ENCODE assay signal across 22 cellular contexts in genomic region chr4:153267915-153268694, GRCh38.
A peak's percentile ranks its signal among the peaks of the same experiment; 100 is the strongest.
DNase-seq lines count a peak whose midpoint lies in the region; ATAC-seq and TF ChIP-seq lines count a peak whose summit lies in the region.
"Had no signal": no experiment of that assay in that cellular context is flagged by ENCODE, and none has a peak within 500 bp of the region (broad histone marks: within the 10 kb centered on the region; RNA-seq: fewer than 3 reads in every experiment).

No MANE protein-coding gene starts in this region.

- intact Hi-C loops in A673 (cut with micrococcal nuclease; ENCODE audit: unreplicated experiment) = no loop called here
- intact Hi-C loops in dorsolateral prefrontal cortex (cut with DNase I) = no loop called here

- BruUV-seq in A673 (replicated peaks; lab: Mats Ljungman, UMichigan) = no TSS peak

- H2AK5ac ChIP-seq in mesendoderm (ENCODE audit: low read length) = no peak overlapping the region

- H2BK15ac ChIP-seq in mesendoderm (replicated peaks; ENCODE audit: low read depth) = no peak overlapping the region

- no peaks in the 10 kb centered on the region for H3K9me2 ChIP-seq in MM.1S (replicated peaks; ENCODE audit: insufficient read depth, low read length)

- no peak overlapping the region for H3K4me2 ChIP-seq in MM.1S (ENCODE audit: low read depth, low read length)
- H3K4me2 ChIP-seq in mesendoderm (ENCODE audit: low read length) = no peak overlapping the region
- H3K4me2 ChIP-seq: A549 had no signal

- DNase-seq in A673 (ENCODE audit: low spot score) (no peak), MM.1S (no peak), dorsolateral prefrontal cortex (no peak), brain microvascular endothelial cell (no peak), mesendoderm (no peak)
- DNase-seq in activated CD4-positive, alpha-beta T cell treated with anti-CD3 and anti-CD28 coated beads, Interleukin-2, amount 50 U/mL, for 1 hour = no peak
- DNase-seq: activated CD4-positive, alpha-beta T cell treated with anti-CD3 and anti-CD28 coated beads for 48 hours; amygdala; C1 segment of cervical spinal cord; DMS53; effector memory CD8-positive, alpha-beta T cell; NCI-H1694 treated with DMSO at 0.1 percent for 48 hours; NCI-H345; NK-92 treated with Interleukin-12 subunit alpha and Interleukin-12 subunit beta, amount 100 ng/mL, for 24 hours; RPMI8226; stimulated activated CD4-positive, alpha-beta T cell treated with anti-CD3 and anti-CD28 coated beads, Interleukin-4, amount 100 ng/mL, for 1 hour; stimulated activated naive CD8-positive, alpha-beta T cell treated with anti-CD3 and anti-CD28 coated beads, Interleukin-15, amount 100 ng/mL, for 72 hours; uterus had no signal

- H4K5ac ChIP-seq in mesendoderm (ENCODE audit: low read length) = no peak overlapping the region

- no peaks in the 10 kb centered on the region for H3F3A ChIP-seq in MM.1S (ENCODE audit: insufficient read depth, low read length)

- H4K8ac ChIP-seq in mesendoderm (ENCODE audit: low read depth, low read length) = no peak overlapping the region

- peak overlapping the region; percentile 57 for H2AFZ ChIP-seq in MM.1S (ENCODE audit: low read length)

- H3K4me1 ChIP-seq in A673 (ENCODE audit: insufficient read depth, low read length, poor library complexity, severe bottlenecking) (peaks cover 16% of the 10 kb centered on the region), MM.1S (ENCODE audit: low read length) (peaks cover 5% of the 10 kb centered on the region; the same call in 1 of the 2 replicates), muscle layer of colon (ENCODE audit: insufficient read depth, low read length) (peaks cover 17% of the 10 kb centered on the region), mesendoderm (ENCODE audit: control insufficient read depth, low read depth, low read length) (no peaks in the 10 kb centered on the region)
- H3K4me1 ChIP-seq: A549, uterus had no signal

- WGBS in mesendoderm (ENCODE audit: extremely low coverage, insufficient coverage, low lambda C conversion rate) = no CpG with 5 or more reads among the region's 11 CpGs

- no peak overlapping the region for H3K56ac ChIP-seq in mesendoderm (ENCODE audit: low read length)

- H3K27ac ChIP-seq in A673 (ENCODE audit: low read depth, low read length, poor library complexity, severe bottlenecking) (peak overlapping the region; percentile 52), MM.1S (ENCODE audit: low read length) (no peak overlapping the region), dorsolateral prefrontal cortex (peak overlapping the region in 34 of 59 donors; percentile 4 to 72 (median 37)), muscle layer of colon (ENCODE audit: low read depth, low read length) (peak overlapping the region; percentile 19), brain microvascular endothelial cell (no peak overlapping the region), mesendoderm (ENCODE audit: low read depth, low read length) (no peak overlapping the region)
- H3K27ac ChIP-seq: A549, skin epidermis, uterus had no signal

- H3K79me1 ChIP-seq in mesendoderm (ENCODE audit: low read length) = peaks cover 3% of the 10 kb centered on the region

- H3K4ac ChIP-seq in mesendoderm (ENCODE audit: low read depth, low read length) = no peak overlapping the region

- H3K18ac ChIP-seq in mesendoderm (ENCODE audit: low read length) = no peak overlapping the region

- H3K27me3 ChIP-seq in A673 (replicated peaks; ENCODE audit: insufficient read depth, low read depth, low read length, poor library complexity) (no peaks in the 10 kb centered on the region), MM.1S (replicated peaks; ENCODE audit: insufficient read depth, low read length) (no peaks in the 10 kb centered on the region), dorsolateral prefrontal cortex (no peaks in the 10 kb centered on the region), muscle layer of colon (ENCODE audit: control insufficient read depth in 1 of 2, insufficient read depth in 2 of 2, low read length in 2 of 2) (no peaks in the 10 kb centered on the region), brain microvascular endothelial cell (replicated peaks) (no peaks in the 10 kb centered on the region), mesendoderm (ENCODE audit: insufficient read depth, low read length, poor library complexity) (no peaks in the 10 kb centered on the region)
- H3K27me3 ChIP-seq: uterus had no signal

- H3K4me3 ChIP-seq in A673 (ENCODE audit: low read depth, low read length, poor library complexity, severe bottlenecking) = no peak overlapping the region
- H3K4me3 ChIP-seq in MM.1S (ENCODE audit: low read length) = no peak overlapping the region
- H3K4me3 ChIP-seq in dorsolateral prefrontal cortex = peak overlapping the region in 8 of 59 donors; percentile 2 to 16 (median 9)
- H3K4me3 ChIP-seq in muscle layer of colon (ENCODE audit: low read depth in 1 of 2, low read length in 2 of 2) = peak overlapping the region in 1 of 2 donors; percentile 32
- no peak overlapping the region for H3K4me3 ChIP-seq in brain microvascular endothelial cell (ENCODE audit: low read depth, low read length)
- H3K4me3 ChIP-seq in mesendoderm (ENCODE audit: low read length) = no peak overlapping the region
- H3K4me3 ChIP-seq: A549, skin epidermis, uterus had no signal

- no peak for ATAC-seq in GM21360 (IDR thresholded peaks at IDR 0.05; ENCODE audit: unreplicated experiment)
- ATAC-seq: A549; effector memory CD8-positive, alpha-beta T cell; stimulated activated naive CD8-positive, alpha-beta T cell treated with anti-CD3 and anti-CD28 coated beads, Interleukin-15, amount 100 ng/mL, for 72 hours had no signal

- no peaks in the 10 kb centered on the region for H3K79me2 ChIP-seq in MM.1S (ENCODE audit: low read length)
- H3K79me2 ChIP-seq in mesendoderm (ENCODE audit: control insufficient read depth, insufficient read depth, low read length) = no peaks in the 10 kb centered on the region

- H4K20me1 ChIP-seq in MM.1S (ENCODE audit: insufficient read depth, low read length) = no peaks in the 10 kb centered on the region

- H3K9me3 ChIP-seq in A673 (ENCODE audit: low read depth, low read length, poor library complexity, severe bottlenecking) = peaks cover under 1% of the 10 kb centered on the region
- H3K9me3 ChIP-seq in MM.1S (replicated peaks; ENCODE audit: insufficient read depth, low read length) = no peaks in the 10 kb centered on the region
- H3K9me3 ChIP-seq in muscle layer of colon (ENCODE audit: low read length) = no peaks in the 10 kb centered on the region
- H3K9me3 ChIP-seq: A549, uterus had no signal

- no peak for TF ChIP-seq CTCF in A673 (conservative IDR thresholded peaks at IDR 0.05; ENCODE audit: low read depth, low read length)
- TF ChIP-seq CTCF in MM.1S (IDR thresholded peaks at IDR 0.05; ENCODE audit: low read length) = no peak
- TF ChIP-seq CTCF in dorsolateral prefrontal cortex (IDR thresholded peaks at IDR 0.05 in 54 of 56, conservative IDR thresholded peaks at IDR 0.05 in 2 of 56; ENCODE audit: low read depth in 1 of 56, partially characterized antibody in 56 of 56) = no peak
- TF ChIP-seq CTCF in brain microvascular endothelial cell (IDR thresholded peaks at IDR 0.05; ENCODE audit: low read depth, low read length, missing control alignments) = no peak

- in situ Hi-C loops in brain microvascular endothelial cell (cut with HindIII; ENCODE audit: low pct_ligation_motif_present, low sequenced_read_pairs) = no loop called here

- H2BK120ac ChIP-seq in mesendoderm (ENCODE audit: low read depth, low read length) = no peak overlapping the region

- H3K9ac ChIP-seq in MM.1S (ENCODE audit: low read length) (no peak overlapping the region), muscle layer of colon (ENCODE audit: low read length) (no peak overlapping the region), mesendoderm (ENCODE audit: low read length) (no peak overlapping the region)

- H3K23ac ChIP-seq in mesendoderm (ENCODE audit: low read length) = no peak overlapping the region

- H3K36me3 ChIP-seq in A673 (ENCODE audit: insufficient read depth, low read length, poor library complexity, severe bottlenecking) (peaks cover 9% of the 10 kb centered on the region), MM.1S (replicated peaks; ENCODE audit: insufficient read depth, low read length) (no peaks in the 10 kb centered on the region), muscle layer of colon (ENCODE audit: insufficient read depth, low read length) (no peaks in the 10 kb centered on the region), brain microvascular endothelial cell (replicated peaks) (no peaks in the 10 kb centered on the region), mesendoderm (ENCODE audit: control insufficient read depth, insufficient read depth, low read length) (no peaks in the 10 kb centered on the region)
- H3K36me3 ChIP-seq: uterus had no signal

- H2BK5ac ChIP-seq in mesendoderm (ENCODE audit: low read length) = no peak overlapping the region

- POLR2A ChIA-PET in A673 (lab: Charles Lee; ENCODE audit: low non-redundant PET) = interaction anchor here (0.6 kb wide), 1 partner anchor 11 kb away, joined by 3 read pairs; no protein-coding TSS in a partner anchor

- CTCF ChIA-PET in A673 (lab: Charles Lee) = no interaction called here

Comparison
In these comparisons a context has a peak if more than half of its experiments do, and no peak if none do; other contexts are left out.
1. H3K27ac ChIP-seq: peak in A673 (single experiment), dorsolateral prefrontal cortex (34 of 59) and muscle layer of colon (single experiment); none in MM.1S (single experiment), brain microvascular endothelial cell (single experiment) and mesendoderm (single experiment).